ENCODE assay signal across 2 cellular contexts in the genomic region with DNA sequence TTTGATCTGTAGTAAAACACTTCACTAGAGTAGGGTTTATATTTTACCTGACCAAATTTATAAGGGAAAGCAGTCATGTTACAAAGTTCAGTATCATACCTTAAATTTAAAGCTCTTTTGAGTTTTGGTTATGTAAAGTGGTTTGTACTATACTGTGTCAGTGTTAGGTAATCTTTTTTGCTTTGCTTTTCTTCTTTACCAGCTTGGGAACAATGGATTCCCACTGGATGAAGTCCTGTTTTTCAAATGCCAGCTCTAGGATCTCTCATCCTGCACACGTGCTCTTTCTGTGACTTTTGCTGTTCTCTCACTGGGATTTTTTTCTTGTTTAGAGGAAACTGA.
TF ChIP-seq lines count a peak whose summit lies in the region.

No MANE protein-coding gene starts in this region.

TF ChIP-seq in GM23338, 12 proteins besides CTCF, POLR2A, EP300 and RAD21:
- no peak for TF ChIP-seq ZNF331 (CRISPR knock-in tag; IDR thresholded peaks at IDR 0.05; ENCODE audit: low read depth)
- TF ChIP-seq, protein P1, sequence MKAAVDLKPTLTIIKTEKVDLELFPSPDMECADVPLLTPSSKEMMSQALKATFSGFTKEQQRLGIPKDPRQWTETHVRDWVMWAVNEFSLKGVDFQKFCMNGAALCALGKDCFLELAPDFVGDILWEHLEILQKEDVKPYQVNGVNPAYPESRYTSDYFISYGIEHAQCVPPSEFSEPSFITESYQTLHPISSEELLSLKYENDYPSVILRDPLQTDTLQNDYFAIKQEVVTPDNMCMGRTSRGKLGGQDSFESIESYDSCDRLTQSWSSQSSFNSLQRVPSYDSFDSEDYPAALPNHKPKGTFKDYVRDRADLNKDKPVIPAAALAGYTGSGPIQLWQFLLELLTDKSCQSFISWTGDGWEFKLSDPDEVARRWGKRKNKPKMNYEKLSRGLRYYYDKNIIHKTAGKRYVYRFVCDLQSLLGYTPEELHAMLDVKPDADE (IDR thresholded peaks at IDR 0.05) = no peak

TF ChIP-seq in K562, 482 proteins besides CTCF, POLR2A, EP300 and RAD21:
- TF ChIP-seq ATF1 (CRISPR knock-in tag; IDR thresholded peaks at IDR 0.05) (no peak), ATF1 (tag; IDR thresholded peaks at IDR 0.05) (no peak), IRF1 (CRISPR knock-in tag; IDR thresholded peaks at IDR 0.05; ENCODE audit: borderline replicate concordance) (no peak), NBN (IDR thresholded peaks at IDR 0.05; ENCODE audit: low read depth) (0 out of 2 replicates have a peak, but pooled peaks have one; percentile 8), ZNF512 (tag; IDR thresholded peaks at IDR 0.05) (0 out of 2 replicates have a peak, but pooled peaks have one; percentile 20), SLC30A9 (CRISPR knock-in tag; IDR thresholded peaks at IDR 0.05) (no peak), GTF2F1 (IDR thresholded peaks at IDR 0.05; ENCODE audit: low read depth, low read length) (no peak), SP1 (CRISPR knock-in tag; IDR thresholded peaks at IDR 0.05) (peak; percentile 37; the same call in 1 of the 2 replicates), TOE1 (IDR thresholded peaks at IDR 0.05; ENCODE audit: borderline replicate concordance) (peak; percentile 12; the same call in 1 of the 2 replicates), TOE1 (CRISPR knock-in tag; IDR thresholded peaks at IDR 0.05; ENCODE audit: borderline replicate concordance, low read depth) (no peak), MEF2A (IDR thresholded peaks at IDR 0.05; ENCODE audit: control insufficient read depth, low read depth, low read length) (no peak), TAF7 (tag; IDR thresholded peaks at IDR 0.05) (no peak), PHF21A (IDR thresholded peaks at IDR 0.05; ENCODE audit: borderline replicate concordance, low read depth) (no peak), NR3C1 (CRISPR knock-in tag; IDR thresholded peaks at IDR 0.05) (no peak), GTF2E2 (tag; IDR thresholded peaks at IDR 0.05) (peak; percentile 5; the same call in 1 of the 2 replicates), RB1 (IDR thresholded peaks at IDR 0.05; ENCODE audit: low read depth) (no peak), HNRNPK (IDR thresholded peaks at IDR 0.05; ENCODE audit: low read depth, low read length, poor library complexity, severe bottlenecking) (no peak), SMARCA4 (IDR thresholded peaks at IDR 0.05) (no peak), FOSL1 (tag; conservative IDR thresholded peaks at IDR 0.05) (peak; percentile 57), HDAC3 (IDR thresholded peaks at IDR 0.05; ENCODE audit: borderline replicate concordance, partially characterized antibody) (no peak), ZNF76 (CRISPR knock-in tag; IDR thresholded peaks at IDR 0.05; ENCODE audit: borderline replicate concordance) (no peak), ZNF75A (CRISPR knock-in tag; IDR thresholded peaks at IDR 0.05) (0 out of 2 replicates have a peak, but pooled peaks have one; percentile 8), ZNF239 (CRISPR knock-in tag; IDR thresholded peaks at IDR 0.05) (no peak)
- TF ChIP-seq, protein P2, sequence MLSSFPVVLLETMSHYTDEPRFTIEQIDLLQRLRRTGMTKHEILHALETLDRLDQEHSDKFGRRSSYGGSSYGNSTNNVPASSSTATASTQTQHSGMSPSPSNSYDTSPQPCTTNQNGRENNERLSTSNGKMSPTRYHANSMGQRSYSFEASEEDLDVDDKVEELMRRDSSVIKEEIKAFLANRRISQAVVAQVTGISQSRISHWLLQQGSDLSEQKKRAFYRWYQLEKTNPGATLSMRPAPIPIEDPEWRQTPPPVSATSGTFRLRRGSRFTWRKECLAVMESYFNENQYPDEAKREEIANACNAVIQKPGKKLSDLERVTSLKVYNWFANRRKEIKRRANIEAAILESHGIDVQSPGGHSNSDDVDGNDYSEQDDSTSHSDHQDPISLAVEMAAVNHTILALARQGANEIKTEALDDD (IDR thresholded peaks at IDR 0.05) = no peak
- TF ChIP-seq, protein P3, sequence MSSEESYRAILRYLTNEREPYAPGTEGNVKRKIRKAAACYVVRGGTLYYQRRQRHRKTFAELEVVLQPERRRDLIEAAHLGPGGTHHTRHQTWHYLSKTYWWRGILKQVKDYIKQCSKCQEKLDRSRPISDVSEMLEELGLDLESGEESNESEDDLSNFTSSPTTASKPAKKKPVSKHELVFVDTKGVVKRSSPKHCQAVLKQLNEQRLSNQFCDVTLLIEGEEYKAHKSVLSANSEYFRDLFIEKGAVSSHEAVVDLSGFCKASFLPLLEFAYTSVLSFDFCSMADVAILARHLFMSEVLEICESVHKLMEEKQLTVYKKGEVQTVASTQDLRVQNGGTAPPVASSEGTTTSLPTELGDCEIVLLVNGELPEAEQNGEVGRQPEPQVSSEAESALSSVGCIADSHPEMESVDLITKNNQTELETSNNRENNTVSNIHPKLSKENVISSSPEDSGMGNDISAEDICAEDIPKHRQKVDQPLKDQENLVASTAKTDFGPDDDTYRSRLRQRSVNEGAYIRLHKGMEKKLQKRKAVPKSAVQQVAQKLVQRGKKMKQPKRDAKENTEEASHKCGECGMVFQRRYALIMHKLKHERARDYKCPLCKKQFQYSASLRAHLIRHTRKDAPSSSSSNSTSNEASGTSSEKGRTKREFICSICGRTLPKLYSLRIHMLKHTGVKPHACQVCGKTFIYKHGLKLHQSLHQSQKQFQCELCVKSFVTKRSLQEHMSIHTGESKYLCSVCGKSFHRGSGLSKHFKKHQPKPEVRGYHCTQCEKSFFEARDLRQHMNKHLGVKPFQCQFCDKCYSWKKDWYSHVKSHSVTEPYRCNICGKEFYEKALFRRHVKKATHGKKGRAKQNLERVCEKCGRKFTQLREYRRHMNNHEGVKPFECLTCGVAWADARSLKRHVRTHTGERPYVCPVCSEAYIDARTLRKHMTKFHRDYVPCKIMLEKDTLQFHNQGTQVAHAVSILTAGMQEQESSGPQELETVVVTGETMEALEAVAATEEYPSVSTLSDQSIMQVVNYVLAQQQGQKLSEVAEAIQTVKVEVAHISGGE (CRISPR knock-in tag; IDR thresholded peaks at IDR 0.05) = no peak
- TF ChIP-seq, protein P4, sequence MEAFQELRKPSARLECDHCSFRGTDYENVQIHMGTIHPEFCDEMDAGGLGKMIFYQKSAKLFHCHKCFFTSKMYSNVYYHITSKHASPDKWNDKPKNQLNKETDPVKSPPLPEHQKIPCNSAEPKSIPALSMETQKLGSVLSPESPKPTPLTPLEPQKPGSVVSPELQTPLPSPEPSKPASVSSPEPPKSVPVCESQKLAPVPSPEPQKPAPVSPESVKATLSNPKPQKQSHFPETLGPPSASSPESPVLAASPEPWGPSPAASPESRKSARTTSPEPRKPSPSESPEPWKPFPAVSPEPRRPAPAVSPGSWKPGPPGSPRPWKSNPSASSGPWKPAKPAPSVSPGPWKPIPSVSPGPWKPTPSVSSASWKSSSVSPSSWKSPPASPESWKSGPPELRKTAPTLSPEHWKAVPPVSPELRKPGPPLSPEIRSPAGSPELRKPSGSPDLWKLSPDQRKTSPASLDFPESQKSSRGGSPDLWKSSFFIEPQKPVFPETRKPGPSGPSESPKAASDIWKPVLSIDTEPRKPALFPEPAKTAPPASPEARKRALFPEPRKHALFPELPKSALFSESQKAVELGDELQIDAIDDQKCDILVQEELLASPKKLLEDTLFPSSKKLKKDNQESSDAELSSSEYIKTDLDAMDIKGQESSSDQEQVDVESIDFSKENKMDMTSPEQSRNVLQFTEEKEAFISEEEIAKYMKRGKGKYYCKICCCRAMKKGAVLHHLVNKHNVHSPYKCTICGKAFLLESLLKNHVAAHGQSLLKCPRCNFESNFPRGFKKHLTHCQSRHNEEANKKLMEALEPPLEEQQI (IDR thresholded peaks at IDR 0.05) = 0 out of 2 replicates have a peak, but pooled peaks have one; percentile 3
